ENCODE assay signal across 30 cellular contexts in the genomic region with DNA sequence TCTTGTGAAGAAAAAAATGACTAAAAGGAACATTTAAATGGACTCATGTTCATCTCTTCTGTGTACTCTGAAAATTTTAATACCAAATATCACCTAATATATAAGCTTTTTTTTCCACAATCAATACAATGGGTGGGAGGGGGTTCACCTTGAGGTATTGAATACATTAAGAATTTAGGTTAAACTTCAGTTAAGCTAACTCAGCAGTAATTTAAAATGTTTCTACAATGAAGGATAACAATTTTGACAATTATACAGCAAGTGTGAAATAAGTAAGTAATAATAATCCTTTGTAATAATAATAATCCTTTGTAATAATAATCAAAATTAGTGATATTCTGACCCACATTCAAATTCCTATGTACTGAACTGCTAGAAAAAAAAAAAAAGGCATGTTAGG.
"Had no signal": no experiment of that assay in that cellular context is flagged by ENCODE, and none has a peak within 500 bp of the region (broad histone marks: within the 10 kb centered on the region; RNA-seq: fewer than 3 reads in every experiment).

No MANE protein-coding gene starts in this region.

- H3K27me3 Mint-ChIP-seq: naive thymus-derived CD8-positive, alpha-beta T cell; natural killer cell treated with Interleukin-12 subunit alpha and Interleukin-12 subunit beta and Interleukin-15 and Interleukin-18, amount 100 ng/mL, for 72 hours; progenitor cell of endocrine pancreas; stimulated activated memory B cell treated with anti-CD40 and anti-IgM and Interleukin-4, amounts not matched to agents 10 μg/mL and 1 μg/mL and 100 μg/mL, for 72 hours; stimulated activated naive CD8-positive, alpha-beta T cell treated with anti-CD3 and anti-CD28 coated beads, Interleukin-15, amount 100 ng/mL, for 72 hours; type B pancreatic cell had no signal

- H3K9ac ChIP-seq: neural progenitor cell, parathyroid adenoma had no signal

- ATAC-seq: naive thymus-derived CD8-positive, alpha-beta T cell; natural killer cell treated with Interleukin-12 subunit alpha and Interleukin-12 subunit beta and Interleukin-15 and Interleukin-18, amount 100 ng/mL, for 72 hours; psoas muscle; right cardiac atrium; sciatic nerve; stimulated activated memory B cell treated with anti-CD40 and anti-IgM and Interleukin-4, amounts not matched to agents 10 μg/mL and 1 μg/mL and 100 μg/mL, for 72 hours; stimulated activated naive CD8-positive, alpha-beta T cell treated with anti-CD3 and anti-CD28 coated beads, Interleukin-15, amount 100 ng/mL, for 72 hours; stimulated activated naive CD8-positive, alpha-beta T cell treated with anti-CD3 and anti-CD28 coated beads, Interleukin-15, Interleukin-2, amounts not matched to agents 100 U/mL and 50 U/mL, for 24 hours; upper lobe of right lung had no signal

- H3K4me2 ChIP-seq: neural progenitor cell, smooth muscle cell had no signal

- H3K36me3 Mint-ChIP-seq: natural killer cell treated with Interleukin-12 subunit alpha and Interleukin-12 subunit beta and Interleukin-15 and Interleukin-18, amount 100 ng/mL, for 72 hours; neural progenitor cell; stimulated activated memory B cell treated with anti-CD40 and anti-IgM and Interleukin-4, amounts not matched to agents 10 μg/mL and 1 μg/mL and 100 μg/mL, for 72 hours; type B pancreatic cell had no signal

- H3K9me3 ChIP-seq: ovary, psoas muscle, spleen, suprapubic skin, testis, tibial artery, transverse colon, upper lobe of right lung, uterus had no signal

- DNase-seq: naive thymus-derived CD8-positive, alpha-beta T cell; occipital lobe; ovary; psoas muscle; right cardiac atrium; spleen; stimulated activated CD4-positive, alpha-beta T cell treated with anti-CD3 and anti-CD28 coated beads, Interleukin-12 subunit alpha, Interleukin-12 subunit beta, amount 100 ng/mL, for 4 hours; stimulated activated CD4-positive, alpha-beta T cell treated with anti-CD3 and anti-CD28 coated beads, Interleukin-1b, Interleukin-23, amount 100 ng/mL, for 48 hours; stimulated activated CD4-positive, alpha-beta T cell treated with anti-CD3 and anti-CD28 coated beads, Interleukin-4, amount 100 ng/mL, for 1 hour; stimulated activated CD4-positive, alpha-beta T cell treated with anti-CD3 and anti-CD28 coated beads, Interleukin-4, amount 100 ng/mL, for 4 hours; stimulated activated CD8-positive, alpha-beta memory T cell treated with anti-CD3 and anti-CD28 coated beads, Interleukin-4, amount 100 ng/mL, for 48 hours; stimulated activated naive CD4-positive, alpha-beta T cell; stimulated activated naive CD8-positive, alpha-beta T cell treated with anti-CD3 and anti-CD28 coated beads, Interleukin-15, amount 100 ng/mL, for 72 hours; stimulated activated naive CD8-positive, alpha-beta T cell treated with anti-CD3 and anti-CD28 coated beads, Interleukin-15, Interleukin-2, amounts not matched to agents 100 U/mL and 50 U/mL, for 24 hours; substantia nigra; testis; tibial artery; transverse colon; upper lobe of right lung; uterus had no signal

- H3K36me3 ChIP-seq: neural progenitor cell, ovary, spleen, suprapubic skin, tibial artery, transverse colon, upper lobe of right lung, uterus had no signal

- H3K4me3 ChIP-seq: neural progenitor cell, ovary, psoas muscle, skin epidermis, smooth muscle cell, spleen, suprapubic skin, testis, tibial artery, transverse colon, upper lobe of right lung, uterus had no signal

- H3K27ac ChIP-seq: neural progenitor cell, ovary, parathyroid adenoma, psoas muscle, skin epidermis, spleen, suprapubic skin, testis, tibial artery, transverse colon, upper lobe of right lung, uterus had no signal

- H3K4me1 Mint-ChIP-seq: naive thymus-derived CD8-positive, alpha-beta T cell; stimulated activated memory B cell treated with anti-CD40 and anti-IgM and Interleukin-4, amounts not matched to agents 10 μg/mL and 1 μg/mL and 100 μg/mL, for 72 hours; stimulated activated naive CD8-positive, alpha-beta T cell treated with anti-CD3 and anti-CD28 coated beads, Interleukin-15, amount 100 ng/mL, for 72 hours had no signal

- H3K27me3 ChIP-seq: neural progenitor cell, ovary, spleen, suprapubic skin, testis, tibial artery, transverse colon, upper lobe of right lung, uterus had no signal

- H3K9me3 Mint-ChIP-seq: neural progenitor cell; stimulated activated memory B cell treated with anti-CD40 and anti-IgM and Interleukin-4, amounts not matched to agents 10 μg/mL and 1 μg/mL and 100 μg/mL, for 72 hours; stimulated activated naive CD8-positive, alpha-beta T cell treated with anti-CD3 and anti-CD28 coated beads, Interleukin-15, amount 100 ng/mL, for 72 hours; type B pancreatic cell had no signal

- H3K27ac Mint-ChIP-seq: naive thymus-derived CD8-positive, alpha-beta T cell; natural killer cell treated with Interleukin-12 subunit alpha and Interleukin-12 subunit beta and Interleukin-15 and Interleukin-18, amount 100 ng/mL, for 72 hours; neural progenitor cell; progenitor cell of endocrine pancreas; stimulated activated memory B cell treated with anti-CD40 and anti-IgM and Interleukin-4, amounts not matched to agents 10 μg/mL and 1 μg/mL and 100 μg/mL, for 72 hours; stimulated activated naive CD8-positive, alpha-beta T cell treated with anti-CD3 and anti-CD28 coated beads, Interleukin-15, amount 100 ng/mL, for 72 hours; type B pancreatic cell had no signal

- H2AFZ ChIP-seq: neural progenitor cell, parathyroid adenoma had no signal

- H3K4me1 ChIP-seq: neural progenitor cell, parathyroid adenoma, psoas muscle, spleen, suprapubic skin, testis, tibial artery, transverse colon, upper lobe of right lung, uterus had no signal

- H3K4me3 Mint-ChIP-seq: naive thymus-derived CD8-positive, alpha-beta T cell; natural killer cell treated with Interleukin-12 subunit alpha and Interleukin-12 subunit beta and Interleukin-15 and Interleukin-18, amount 100 ng/mL, for 72 hours; neural progenitor cell; stimulated activated memory B cell treated with anti-CD40 and anti-IgM and Interleukin-4, amounts not matched to agents 10 μg/mL and 1 μg/mL and 100 μg/mL, for 72 hours; stimulated activated naive CD8-positive, alpha-beta T cell treated with anti-CD3 and anti-CD28 coated beads, Interleukin-15, amount 100 ng/mL, for 72 hours; type B pancreatic cell had no signal
